ENCODE assay signal across 18 cellular contexts in the genomic region with DNA sequence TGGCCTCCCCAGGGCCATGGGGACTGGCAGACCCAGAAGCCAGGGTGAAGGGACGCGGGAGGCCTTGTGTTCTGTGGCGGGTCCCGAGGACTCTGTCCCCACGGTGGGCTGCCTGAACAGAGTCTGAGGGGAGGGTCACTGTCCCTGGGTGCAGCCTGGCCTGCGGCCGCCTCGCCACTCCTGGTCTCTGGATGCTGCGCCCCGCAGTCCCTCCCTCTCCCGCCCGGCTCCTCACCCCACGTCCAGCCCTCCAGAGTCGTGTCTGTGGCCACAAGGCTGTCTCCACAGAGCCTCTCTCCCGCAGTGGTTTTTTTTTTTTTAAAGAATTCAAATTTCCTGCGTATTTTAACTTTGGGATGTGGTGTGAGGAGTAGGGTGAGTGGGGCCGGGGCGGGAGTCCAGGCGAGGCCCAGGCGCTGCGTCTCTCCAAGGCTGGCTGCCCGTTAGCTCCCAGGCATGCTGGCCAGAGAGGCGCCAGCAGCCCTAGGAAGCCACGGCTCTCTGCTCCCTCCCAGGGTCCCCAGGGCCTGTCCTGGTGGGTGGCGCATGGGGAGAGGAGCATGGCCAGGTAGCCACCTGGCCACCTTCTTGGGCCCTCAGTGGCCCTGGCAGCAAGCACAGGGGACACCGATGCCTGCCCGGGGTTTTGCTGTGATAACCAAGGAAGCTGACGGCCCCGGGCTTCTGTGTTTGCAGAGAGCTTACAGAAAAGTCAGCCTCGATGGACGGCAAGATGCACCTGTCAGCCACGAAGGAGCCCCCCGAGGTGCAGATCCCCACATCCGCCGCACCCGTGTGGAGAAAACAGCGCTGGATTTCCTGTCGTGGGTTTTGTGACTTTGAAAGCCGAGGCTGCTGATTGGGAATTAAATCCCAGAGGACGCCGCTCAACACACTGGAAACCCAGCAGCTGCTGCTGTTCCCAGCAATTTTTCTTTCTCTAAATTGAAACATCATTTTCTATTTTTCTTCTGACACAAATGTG.
DNase-seq lines count a peak whose midpoint lies in the region; ATAC-seq and TF ChIP-seq lines count a peak whose summit lies in the region.
"Had no signal": no experiment of that assay in that cellular context is flagged by ENCODE, and none has a peak within 500 bp of the region (broad histone marks: within the 10 kb centered on the region; RNA-seq: fewer than 3 reads in every experiment).

No MANE protein-coding gene starts in this region.

- peaks cover 27% of the 10 kb centered on the region for H3K4me1 Mint-ChIP-seq in neural progenitor cell
- H3K4me1 Mint-ChIP-seq in CD4-positive, alpha-beta T cell (ENCODE audit: low read depth), result peaks cover 10% of the 10 kb centered on the region

- no peaks in the 10 kb centered on the region for H3K79me2 ChIP-seq in neural progenitor cell (ENCODE audit: low read depth)

- POLR2A ChIA-PET in CD4-positive, alpha-beta T cell (lab: Charles Lee), result no interaction called here

- intact Hi-C loops in left ventricle myocardium inferior (cut with micrococcal nuclease) (no loop called here), left cardiac atrium (cut with DNase I) (loop anchor here (5.0 to 10.0 kb wide), 3 partner anchors 64 to 124 kb away; a partner anchor contains a TSS), vagina (cut with DNase I) (loop anchor here (1.0 kb wide), 1 partner anchor 90 kb away; a partner anchor contains a TSS)
- intact Hi-C loops in CD4-positive, alpha-beta T cell (cut with DNase I, micrococcal nuclease), result loop anchor here (5.0 to 10.0 kb wide), 2 partner anchors 64 to 66 kb away; no protein-coding TSS in a partner anchor

- H3K27me3 ChIP-seq in left ventricle myocardium inferior (ENCODE audit: low read depth), result peaks cover 13% of the 10 kb centered on the region
- no peaks in the 10 kb centered on the region for H3K27me3 ChIP-seq in esophagus (ENCODE audit: control insufficient read depth in 1 of 2, insufficient read depth in 2 of 2, low read length in 2 of 2)
- no peaks in the 10 kb centered on the region for H3K27me3 ChIP-seq in neural progenitor cell
- no peaks in the 10 kb centered on the region for H3K27me3 ChIP-seq in vagina
- H3K27me3 ChIP-seq in CD4-positive, alpha-beta T cell (ENCODE audit: control insufficient read depth, insufficient read depth, low read length), result no peaks in the 10 kb centered on the region
- H3K27me3 ChIP-seq in MG63, result no peaks in the 10 kb centered on the region
- H3K27me3 ChIP-seq: tibial nerve had no signal

- peaks cover 4% of the 10 kb centered on the region for H3K27me3 Mint-ChIP-seq in neural progenitor cell (ENCODE audit: insufficient read depth, low read depth)
- no peaks in the 10 kb centered on the region for H3K27me3 Mint-ChIP-seq in CD4-positive, alpha-beta T cell
- H3K27me3 Mint-ChIP-seq: activated naive CD8-positive, alpha-beta T cell treated with anti-CD3 and anti-CD28 coated beads for 36 hours; central memory CD8-positive, alpha-beta T cell; progenitor cell of endocrine pancreas had no signal

- ATAC-seq in left cardiac atrium, result no peak
- ATAC-seq in CD4-positive, alpha-beta T cell (ENCODE audit: poor library complexity), result no peak
- ATAC-seq: activated CD4-positive, CD25-positive, alpha-beta regulatory T cell treated with anti-CD3 and anti-CD28 coated beads, Interleukin-2, amount 50 U/mL, for 24 hours; mucosa of descending colon had no signal

- H3K4me2 ChIP-seq in neural progenitor cell, result no peak overlapping the region

- CTCF ChIA-PET in CD4-positive, alpha-beta T cell (lab: Charles Lee), result interaction anchor here (0.7 kb wide), 1 partner anchor 124 kb away, joined by 3 read pairs; no protein-coding TSS in a partner anchor

- H3K27ac ChIP-seq in left ventricle myocardium inferior (replicated peaks) (peak overlapping the region; percentile 56), esophagus (ENCODE audit: low read depth in 2 of 2, low read length in 1 of 2) (peak overlapping the region; percentile 25 to 28), neural progenitor cell (no peak overlapping the region), vagina (peak overlapping the region; percentile 16)
- H3K27ac ChIP-seq in CD4-positive, alpha-beta T cell (ENCODE audit: low read depth, low read length), result no peak overlapping the region

- DNase-seq in left ventricle myocardium inferior (no peak), left cardiac atrium (no peak), neural progenitor cell (ENCODE audit: low spot score) (no peak), vagina (ENCODE audit: extremely low spot score in 2 of 2) (no peak), MG63 (no peak), DMS153 treated with DMSO at 0.1 percent for 48 hours (lab: John Stamatoyannopoulos, UW; ENCODE audit: unreplicated experiment) (no peak)
- DNase-seq in CD4-positive, alpha-beta T cell, result no peak
- DNase-seq: activated naive CD8-positive, alpha-beta T cell treated with anti-CD3 and anti-CD28 coated beads for 36 hours; mucosa of descending colon; NCI-H187 treated with DMSO at 0.1 percent for 48 hours; NCI-H748 treated with DMSO at 0.1 percent for 48 hours; stimulated activated CD4-positive, alpha-beta T cell treated with anti-CD3 and anti-CD28 coated beads, Interleukin-2, amount 100 ng/mL, for 24 hours; T-helper 2 cell had no signal

- TF ChIP-seq POLR2A in vagina (IDR thresholded peaks at IDR 0.05), result no peak

- H3K4me3 ChIP-seq in left ventricle myocardium inferior, result no peak overlapping the region
- H3K4me3 ChIP-seq in esophagus (ENCODE audit: low read depth in 1 of 2, low read length in 2 of 2), result no peak overlapping the region
- H3K4me3 ChIP-seq in neural progenitor cell, result no peak overlapping the region
- no peak overlapping the region for H3K4me3 ChIP-seq in vagina
- no peak overlapping the region for H3K4me3 ChIP-seq in MG63
- H3K4me3 ChIP-seq: mucosa of descending colon, tibial nerve had no signal

- H3K9me3 ChIP-seq in left ventricle myocardium inferior (replicated peaks) (no peaks in the 10 kb centered on the region), esophagus (ENCODE audit: control insufficient read depth in 2 of 2, insufficient read depth in 1 of 2, low read depth in 1 of 2, low read length in 1 of 2) (no peaks in the 10 kb centered on the region), neural progenitor cell (ENCODE audit: low read depth) (no peaks in the 10 kb centered on the region), vagina (no peaks in the 10 kb centered on the region), MG63 (no peaks in the 10 kb centered on the region)
- H3K9me3 ChIP-seq in CD4-positive, alpha-beta T cell (ENCODE audit: control insufficient read depth, low read length), result no peaks in the 10 kb centered on the region
- H3K9me3 ChIP-seq: mucosa of descending colon, tibial nerve had no signal

- peak overlapping the region; percentile 21 for H3K27ac Mint-ChIP-seq in neural progenitor cell
- H3K27ac Mint-ChIP-seq in CD4-positive, alpha-beta T cell, result no peak overlapping the region
- H3K27ac Mint-ChIP-seq: activated naive CD8-positive, alpha-beta T cell treated with anti-CD3 and anti-CD28 coated beads for 36 hours; progenitor cell of endocrine pancreas had no signal

- WGBS in esophagus, 2 donors, result 62 to 68% methylated on average over 36 to 41 of the region's 41 CpGs

- TF ChIP-seq CTCF in left ventricle myocardium inferior (IDR thresholded peaks at IDR 0.05; ENCODE audit: borderline replicate concordance) (no peak), neural progenitor cell (IDR thresholded peaks at IDR 0.05) (no peak), vagina (IDR thresholded peaks at IDR 0.05) (no peak)
- no peak for TF ChIP-seq CTCF in CD4-positive, alpha-beta T cell (IDR thresholded peaks at IDR 0.05)

- peaks cover 84% of the 10 kb centered on the region for H3K4me1 ChIP-seq in left ventricle myocardium inferior
- peaks cover 5 to 15% of the 10 kb centered on the region in 2 donors for H3K4me1 ChIP-seq in esophagus (ENCODE audit: control insufficient read depth in 2 of 2, insufficient read depth in 2 of 2, low read length in 1 of 2)
- peaks cover 43% of the 10 kb centered on the region for H3K4me1 ChIP-seq in neural progenitor cell
- peaks cover 67% of the 10 kb centered on the region for H3K4me1 ChIP-seq in vagina

- no peaks in the 10 kb centered on the region for H3K9me3 Mint-ChIP-seq in neural progenitor cell
- H3K9me3 Mint-ChIP-seq in CD4-positive, alpha-beta T cell, result no peaks in the 10 kb centered on the region
- H3K9me3 Mint-ChIP-seq: activated naive CD8-positive, alpha-beta T cell treated with anti-CD3 and anti-CD28 coated beads for 36 hours; central memory CD8-positive, alpha-beta T cell had no signal

- H2AFZ ChIP-seq in neural progenitor cell (replicated peaks), result no peak overlapping the region

- H4K20me1 ChIP-seq in neural progenitor cell (ENCODE audit: low read depth), result no peaks in the 10 kb centered on the region

- no peak overlapping the region for H3K4me3 Mint-ChIP-seq in neural progenitor cell
- no peak overlapping the region for H3K4me3 Mint-ChIP-seq in CD4-positive, alpha-beta T cell
- H3K4me3 Mint-ChIP-seq: activated naive CD8-positive, alpha-beta T cell treated with anti-CD3 and anti-CD28 coated beads for 36 hours; central memory CD8-positive, alpha-beta T cell had no signal

- H3K9ac ChIP-seq in neural progenitor cell, result no peak overlapping the region

- H3F3A ChIP-seq in neural progenitor cell (ENCODE audit: low read depth), result peaks cover 23% of the 10 kb centered on the region

- no peaks in the 10 kb centered on the region for H3K36me3 ChIP-seq in left ventricle myocardium inferior
- H3K36me3 ChIP-seq in esophagus (ENCODE audit: control insufficient read depth in 2 of 2, insufficient read depth in 2 of 2, low read length in 1 of 2), result no peaks in the 10 kb centered on the region
- no peaks in the 10 kb centered on the region for H3K36me3 ChIP-seq in neural progenitor cell
- no peaks in the 10 kb centered on the region for H3K36me3 ChIP-seq in vagina
- no peaks in the 10 kb centered on the region for H3K36me3 ChIP-seq in MG63
- H3K36me3 ChIP-seq: tibial nerve had no signal

- H3K36me3 Mint-ChIP-seq in neural progenitor cell, result no peaks in the 10 kb centered on the region
- no peaks in the 10 kb centered on the region for H3K36me3 Mint-ChIP-seq in CD4-positive, alpha-beta T cell (ENCODE audit: low read depth)
- H3K36me3 Mint-ChIP-seq: activated naive CD8-positive, alpha-beta T cell treated with anti-CD3 and anti-CD28 coated beads for 36 hours had no signal

Comparison
In these comparisons a context has a peak if more than half of its experiments do, and no peak if none do; other contexts are left out.
1. H3K27ac ChIP-seq: peak in left ventricle myocardium inferior (single experiment), esophagus (2 of 2) and vagina (single experiment); none in neural progenitor cell (single experiment) and CD4-positive, alpha-beta T cell (single experiment).